ENCODE assay signal across 22 cellular contexts in the genomic region with DNA sequence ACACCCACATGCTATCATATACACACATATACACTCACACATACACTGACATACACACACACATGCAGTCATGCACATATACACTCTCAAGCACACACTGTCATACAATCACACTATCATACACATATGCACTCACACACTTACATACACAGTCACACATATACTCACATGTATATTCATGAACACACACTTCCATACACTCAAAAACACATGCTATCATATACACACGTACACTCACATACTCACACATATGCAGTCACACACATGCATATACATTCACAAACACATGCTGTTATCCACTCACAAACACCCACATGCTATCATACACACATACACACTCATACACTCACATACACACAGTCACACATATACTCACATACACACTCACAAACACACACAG.
"Had no signal": no experiment of that assay in that cellular context is flagged by ENCODE, and none has a peak within 500 bp of the region (broad histone marks: within the 10 kb centered on the region; RNA-seq: fewer than 3 reads in every experiment).

No MANE protein-coding gene starts in this region.

- H3K4me3 ChIP-seq: SJCRH30 had no signal

- ATAC-seq: Panc1, SK-N-SH treated with all-trans-retinoic acid at 6 μM for 48 hours had no signal

- H3K36me3 ChIP-seq: SJCRH30 had no signal

- H3K4me1 ChIP-seq: SJCRH30 had no signal

- H3K27ac ChIP-seq: RWPE1, SJCRH30 had no signal

- H3K27me3 ChIP-seq: SJCRH30 had no signal

- DNase-seq: KBM-7, NCI-H1092, NCI-H1105 treated with DMSO at 0.1 percent for 48 hours, NCI-H1417 treated with DMSO at 0.1 percent for 48 hours, NCI-H146, NCI-H1694 treated with DMSO at 0.1 percent for 48 hours, NCI-H1930, NCI-H2081, NCI-H2107, NCI-H2171, NCI-H226, NCI-H446, NCI-H510A, NCI-H524 treated with DMSO at 0.1 percent for 48 hours, NCI-H69, NCI-H774, SHP77 treated with DMSO at 0.1 percent for 48 hours, SJCRH30, T-helper 1 cell had no signal

- H3K9me3 ChIP-seq: SJCRH30 had no signal
